ENCODE assay signal across 1 cellular context in genomic region chr2:112542123-112542973, GRCh38.
TF ChIP-seq lines count a peak whose summit lies in the region.

TSS of gene POLR1B (plus strand) at chr2:112542465. CDS start at chr2:112542495, 30 bp downstream.

TF ChIP-seq in K562, 482 proteins besides CTCF, POLR2A, EP300 and RAD21 (continued from another document and continues in another):
- TF ChIP-seq ZNF740 (CRISPR knock-in tag; IDR thresholded peaks at IDR 0.05) (no peak), ZNF740 (tag; IDR thresholded peaks at IDR 0.05) (no peak), EWSR1 (IDR thresholded peaks at IDR 0.05; ENCODE audit: borderline replicate concordance, low read depth, partially characterized antibody) (no peak), POLR2AphosphoS2 (IDR thresholded peaks at IDR 0.05; ENCODE audit: low read length) (no peak), ZFP30 (CRISPR knock-in tag; IDR thresholded peaks at IDR 0.05; ENCODE audit: borderline replicate concordance) (no peak), ZNF655 (CRISPR knock-in tag; IDR thresholded peaks at IDR 0.05) (no peak), KAT7 (CRISPR knock-in tag; IDR thresholded peaks at IDR 0.05; ENCODE audit: borderline replicate concordance) (0 out of 2 replicates have a peak, but pooled peaks have one; percentile 80), BACH1 (tag; IDR thresholded peaks at IDR 0.05) (no peak; the same call in 1 of the 2 replicates), PATZ1 (CRISPR knock-in tag; IDR thresholded peaks at IDR 0.05; ENCODE audit: borderline replicate concordance) (no peak), NCOA2 (IDR thresholded peaks at IDR 0.05; ENCODE audit: partially characterized antibody in 2 of 2) (no peak), ATF7 (IDR thresholded peaks at IDR 0.05) (no peak), IFI16 (CRISPR knock-in tag; IDR thresholded peaks at IDR 0.05) (no peak), ZNF785 (CRISPR knock-in tag; IDR thresholded peaks at IDR 0.05) (no peak), ZNF134 (CRISPR knock-in tag; conservative IDR thresholded peaks at IDR 0.05) (no peak), CHAMP1 (IDR thresholded peaks at IDR 0.05) (no peak), CHCHD3 (CRISPR knock-in tag; IDR thresholded peaks at IDR 0.05) (no peak), NFYB (IDR thresholded peaks at IDR 0.05; ENCODE audit: extremely low read depth, insufficient read length) (no peak), NFE2 (IDR thresholded peaks at IDR 0.05; ENCODE audit: low read depth) (no peak), PTTG1 (tag; IDR thresholded peaks at IDR 0.05; ENCODE audit: low read depth) (no peak), ZBED1 (IDR thresholded peaks at IDR 0.05) (no peak), ZNF507 (tag; conservative IDR thresholded peaks at IDR 0.05) (no peak), EGR1 (conservative IDR thresholded peaks at IDR 0.05) (no peak; the same call in 1 of the 2 replicates), MAX (CRISPR knock-in tag; IDR thresholded peaks at IDR 0.05) (peak; percentile 99), BCL6 (CRISPR knock-in tag; IDR thresholded peaks at IDR 0.05) (no peak), FIP1L1 (IDR thresholded peaks at IDR 0.05; ENCODE audit: low read depth, low read length, poor library complexity, severe bottlenecking) (peak; percentile 74), ZNF77 (CRISPR knock-in tag; IDR thresholded peaks at IDR 0.05) (no peak), SRSF1 (IDR thresholded peaks at IDR 0.05; ENCODE audit: low read depth, low read length) (no peak), NRF1 (conservative IDR thresholded peaks at IDR 0.05 in 1 of 2, IDR thresholded peaks at IDR 0.05 in 1 of 2) (peak; percentile 20 to 26; a peak in 1 of 4 replicates), CUX1 (CRISPR knock-in tag; IDR thresholded peaks at IDR 0.05) (peak; percentile 78), HNRNPUL1 (IDR thresholded peaks at IDR 0.05; ENCODE audit: low read length) (no peak), ZFP91 (CRISPR knock-in tag; IDR thresholded peaks at IDR 0.05) (no peak), ZC3H11A (IDR thresholded peaks at IDR 0.05; ENCODE audit: low read depth, low read length) (no peak), CAMTA2 (CRISPR knock-in tag; conservative IDR thresholded peaks at IDR 0.05) (no peak), NCOR1 (IDR thresholded peaks at IDR 0.05) (peak; percentile 74), MED1 (CRISPR knock-in tag; IDR thresholded peaks at IDR 0.05; ENCODE audit: borderline replicate concordance) (no peak), SMARCB1 (IDR thresholded peaks at IDR 0.05; ENCODE audit: insufficient read length, low read depth) (no peak), CLOCK (CRISPR knock-in tag; IDR thresholded peaks at IDR 0.05; ENCODE audit: borderline replicate concordance) (no peak), TSC22D4 (tag; IDR thresholded peaks at IDR 0.05) (no peak), ZNF316 (IDR thresholded peaks at IDR 0.05) (no peak), MCM5 (IDR thresholded peaks at IDR 0.05; ENCODE audit: low read depth) (no peak), ZNF253 (CRISPR knock-in tag; conservative IDR thresholded peaks at IDR 0.05) (no peak), STAT6 (CRISPR knock-in tag; IDR thresholded peaks at IDR 0.05) (peak; percentile 91), ZNF444 (CRISPR knock-in tag; IDR thresholded peaks at IDR 0.05) (no peak), CHD2 (IDR thresholded peaks at IDR 0.05; ENCODE audit: low read depth, low read length) (peak; percentile 80), MTA2 (IDR thresholded peaks at IDR 0.05; ENCODE audit: low read depth) (no peak), ZNF384 (IDR thresholded peaks at IDR 0.05; ENCODE audit: low read depth, low read length) (no peak)
